28 cellular contexts compared by ENCODE assay signal in the genomic region with DNA sequence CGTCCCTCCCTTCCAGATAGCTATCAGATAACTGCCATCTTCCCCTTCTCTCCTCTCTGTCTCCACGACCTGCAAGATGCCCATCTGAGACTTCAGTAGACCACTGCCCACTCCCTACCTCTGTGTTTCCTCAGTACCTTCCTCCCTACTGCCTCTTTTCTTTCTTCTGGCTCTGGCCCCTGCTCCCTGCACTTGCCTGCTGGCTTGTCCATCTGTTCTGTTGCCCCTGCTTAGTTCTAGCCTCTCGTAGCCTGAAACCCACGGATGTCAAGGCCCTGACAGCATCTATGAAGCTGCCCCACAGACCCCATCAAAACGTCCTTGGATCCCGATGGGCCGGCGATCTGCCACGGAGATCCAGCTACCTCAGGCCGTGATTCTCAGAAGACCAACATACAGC.
"Had no signal": no experiment of that assay in that cellular context is flagged by ENCODE, and none has a peak within 500 bp of the region (broad histone marks: within the 10 kb centered on the region; RNA-seq: fewer than 3 reads in every experiment).

No MANE protein-coding gene starts in this region.

- H3K4me3 ChIP-seq: stomach, suprapubic skin, testis, thoracic aorta, thyroid gland, tibial artery, tibial nerve, transverse colon, upper lobe of left lung, upper lobe of right lung, uterus, vagina had no signal

- H3K4me1 Mint-ChIP-seq: stimulated activated effector memory CD8-positive, alpha-beta T cell treated with anti-CD3 and anti-CD28 coated beads, Interleukin-12 subunit alpha, Interleukin-12 subunit beta, amount 100 ng/mL, for 72 hours; stimulated activated memory B cell treated with anti-CD40 and anti-IgM and Interleukin-4, amounts not matched to agents 10 μg/mL and 1 μg/mL and 100 μg/mL, for 72 hours; stimulated activated naive B cell treated with anti-CD40 and anti-IgM and Interleukin-4, amounts not matched to agents 10 μg/mL and 1 μg/mL and 100 μg/mL, for 72 hours; stimulated activated naive CD8-positive, alpha-beta T cell treated with anti-CD3 and anti-CD28 coated beads, Interleukin-15, amount 100 ng/mL, for 72 hours had no signal

- H3K4me1 ChIP-seq: stomach, suprapubic skin, testis, thyroid gland, tibial artery, transverse colon, upper lobe of left lung, upper lobe of right lung, uterus, vagina had no signal

- H3K4me3 Mint-ChIP-seq: stimulated activated effector memory CD8-positive, alpha-beta T cell treated with anti-CD3 and anti-CD28 coated beads, Interleukin-12 subunit alpha, Interleukin-12 subunit beta, amount 100 ng/mL, for 72 hours; stimulated activated memory B cell treated with anti-CD40 and anti-IgM and Interleukin-4, amounts not matched to agents 10 μg/mL and 1 μg/mL and 100 μg/mL, for 72 hours; stimulated activated naive B cell treated with anti-CD40 and anti-IgM and Interleukin-4, amounts not matched to agents 10 μg/mL and 1 μg/mL and 100 μg/mL, for 72 hours; stimulated activated naive CD8-positive, alpha-beta T cell treated with anti-CD3 and anti-CD28 coated beads, Interleukin-15, amount 100 ng/mL, for 72 hours; stimulated activated naive CD8-positive, alpha-beta T cell treated with anti-CD3 and anti-CD28 coated beads, Interleukin-15, Interleukin-2, amounts not matched to agents 100 ng/mL and 50 ng/mL, for 24 hours; type B pancreatic cell had no signal

- H3K9me3 ChIP-seq: stomach, suprapubic skin, testis, thoracic aorta, thyroid gland, tibial artery, tibial nerve, transverse colon, upper lobe of left lung, upper lobe of right lung, uterus, vagina had no signal

- H3K36me3 ChIP-seq: suprapubic skin, thoracic aorta, tibial nerve, upper lobe of left lung, upper lobe of right lung, uterus, vagina had no signal

- DNase-seq: stimulated activated CD4-positive, alpha-beta T cell treated with anti-CD3 and anti-CD28 coated beads, Interleukin-2, amount 100 ng/mL, for 48 hours; stimulated activated CD4-positive, alpha-beta T cell treated with anti-CD3 and anti-CD28 coated beads, Interleukin-4, amount 100 ng/mL, for 1 hour; stimulated activated CD4-positive, alpha-beta T cell treated with anti-CD3 and anti-CD28 coated beads, Interleukin-4, amount 100 ng/mL, for 24 hours; stimulated activated CD4-positive, alpha-beta T cell treated with anti-CD3 and anti-CD28 coated beads, Interleukin-4, amount 100 ng/mL, for 4 hours; stimulated activated CD8-positive, alpha-beta memory T cell treated with anti-CD3 and anti-CD28 coated beads, Interleukin-4, amount 100 ng/mL, for 48 hours; stimulated activated naive B cell treated with anti-CD40 and anti-IgM and Interleukin-4, amounts not matched to agents 10 μg/mL and 1 μg/mL and 100 μg/mL, for 72 hours; stimulated activated naive CD4-positive, alpha-beta T cell; stimulated activated naive CD4-positive, alpha-beta T cell treated with Interleukin-2 at 50 U/mL for 16 hours; stimulated activated naive CD8-positive, alpha-beta T cell treated with anti-CD3 and anti-CD28 coated beads, Interleukin-15, amount 100 ng/mL, for 72 hours; stimulated activated naive CD8-positive, alpha-beta T cell treated with anti-CD3 and anti-CD28 coated beads, Interleukin-15, Interleukin-2, amounts not matched to agents 100 U/mL and 50 U/mL, for 24 hours; stomach; substantia nigra; testis; thyroid gland; tibial artery; transverse colon; trophoblast cell; upper lobe of left lung; upper lobe of right lung; uterus had no signal

- H3K36me3 Mint-ChIP-seq: stimulated activated effector memory CD8-positive, alpha-beta T cell treated with anti-CD3 and anti-CD28 coated beads, Interleukin-12 subunit alpha, Interleukin-12 subunit beta, amount 100 ng/mL, for 72 hours; stimulated activated memory B cell treated with anti-CD40 and anti-IgM and Interleukin-4, amounts not matched to agents 10 μg/mL and 1 μg/mL and 100 μg/mL, for 72 hours; stimulated activated naive B cell treated with anti-CD40 and anti-IgM and Interleukin-4, amounts not matched to agents 10 μg/mL and 1 μg/mL and 100 μg/mL, for 72 hours had no signal

- H3K27me3 ChIP-seq: stomach, suprapubic skin, testis, thyroid gland, tibial artery, tibial nerve, transverse colon, upper lobe of left lung, upper lobe of right lung, uterus, vagina had no signal

- H3K27ac ChIP-seq: stomach, suprapubic skin, testis, thoracic aorta, thyroid gland, tibial artery, tibial nerve, transverse colon, upper lobe of left lung, upper lobe of right lung, uterus, vagina had no signal

- H3K9me3 Mint-ChIP-seq: stimulated activated effector memory CD8-positive, alpha-beta T cell treated with anti-CD3 and anti-CD28 coated beads, Interleukin-12 subunit alpha, Interleukin-12 subunit beta, amount 100 ng/mL, for 72 hours; stimulated activated memory B cell treated with anti-CD40 and anti-IgM and Interleukin-4, amounts not matched to agents 10 μg/mL and 1 μg/mL and 100 μg/mL, for 72 hours; stimulated activated naive B cell treated with anti-CD40 and anti-IgM and Interleukin-4, amounts not matched to agents 10 μg/mL and 1 μg/mL and 100 μg/mL, for 72 hours; stimulated activated naive CD8-positive, alpha-beta T cell treated with anti-CD3 and anti-CD28 coated beads, Interleukin-15, amount 100 ng/mL, for 72 hours; stimulated activated naive CD8-positive, alpha-beta T cell treated with anti-CD3 and anti-CD28 coated beads, Interleukin-15, Interleukin-2, amounts not matched to agents 100 ng/mL and 50 ng/mL, for 24 hours; type B pancreatic cell had no signal

- H3K27ac Mint-ChIP-seq: stimulated activated effector memory CD8-positive, alpha-beta T cell treated with anti-CD3 and anti-CD28 coated beads, Interleukin-12 subunit alpha, Interleukin-12 subunit beta, amount 100 ng/mL, for 72 hours; stimulated activated memory B cell treated with anti-CD40 and anti-IgM and Interleukin-4, amounts not matched to agents 10 μg/mL and 1 μg/mL and 100 μg/mL, for 72 hours; stimulated activated naive B cell treated with anti-CD40 and anti-IgM and Interleukin-4, amounts not matched to agents 10 μg/mL and 1 μg/mL and 100 μg/mL, for 72 hours; stimulated activated naive CD8-positive, alpha-beta T cell treated with anti-CD3 and anti-CD28 coated beads, Interleukin-15, Interleukin-2, amounts not matched to agents 100 ng/mL and 50 ng/mL, for 24 hours; type B pancreatic cell had no signal

- ATAC-seq: stimulated activated effector memory CD8-positive, alpha-beta T cell treated with anti-CD3 and anti-CD28 coated beads, Interleukin-12 subunit alpha, Interleukin-12 subunit beta, amount 100 ng/mL, for 72 hours; stimulated activated memory B cell treated with anti-CD40 and anti-IgM and Interleukin-4, amounts not matched to agents 10 μg/mL and 1 μg/mL and 100 μg/mL, for 72 hours; stimulated activated naive B cell treated with anti-CD40 and anti-IgM and Interleukin-4, amounts not matched to agents 10 μg/mL and 1 μg/mL and 100 μg/mL, for 72 hours; stimulated activated naive CD8-positive, alpha-beta T cell treated with anti-CD3 and anti-CD28 coated beads, Interleukin-15, amount 100 ng/mL, for 72 hours; stimulated activated naive CD8-positive, alpha-beta T cell treated with anti-CD3 and anti-CD28 coated beads, Interleukin-15, Interleukin-2, amounts not matched to agents 100 U/mL and 50 U/mL, for 24 hours; upper lobe of right lung had no signal

- H3K27me3 Mint-ChIP-seq: stimulated activated memory B cell treated with anti-CD40 and anti-IgM and Interleukin-4, amounts not matched to agents 10 μg/mL and 1 μg/mL and 100 μg/mL, for 72 hours; stimulated activated naive CD8-positive, alpha-beta T cell treated with anti-CD3 and anti-CD28 coated beads, Interleukin-15, amount 100 ng/mL, for 72 hours; type B pancreatic cell had no signal
